ENCODE assay signal across 8 cellular contexts in genomic region chr2:148653437-148653836, GRCh38. TPM values are rescaled to one million over a fixed set of nuclear protein-coding genes. Genes with fewer than 3 reads are reported as not detected.
DNase-seq lines count a peak whose midpoint lies in the region; ATAC-seq and TF ChIP-seq lines count a peak whose summit lies in the region.

No MANE protein-coding gene starts in this region.

- H3K4me3 Mint-ChIP-seq in CD4-positive, alpha-beta T cell = peak overlapping the region; percentile 8
- peak overlapping the region; percentile 61 for H3K4me3 Mint-ChIP-seq in activated B cell treated with CpG ODN at 0.5 μM for 24 hours
- no peak overlapping the region for H3K4me3 Mint-ChIP-seq in chondrocyte (ENCODE audit: unreplicated experiment)

- POLR2A ChIA-PET in CD4-positive, alpha-beta T cell (lab: Charles Lee) = no interaction called here
- POLR2A ChIA-PET in activated B cell treated with CpG ODN at 0.5 μM for 24 hours (lab: Charles Lee) = interaction anchor here (0.8 kb wide), 1 partner anchor 10 kb away, joined by 3 read pairs; no protein-coding TSS in a partner anchor

- H3K27me3 ChIP-seq in CD4-positive, alpha-beta T cell (ENCODE audit: control insufficient read depth, insufficient read depth, low read length) = no peaks in the 10 kb centered on the region

- ATAC-seq in CD4-positive, alpha-beta T cell (ENCODE audit: poor library complexity) = no peak
- peak; percentile 80 for ATAC-seq in GM19043 (IDR thresholded peaks at IDR 0.05; ENCODE audit: low read depth, unreplicated experiment)
- ATAC-seq in HG03025 (IDR thresholded peaks at IDR 0.05; ENCODE audit: low FRiP score, unreplicated experiment) = peak; percentile 90
- ATAC-seq in activated B cell treated with CpG ODN at 0.5 μM for 24 hours (ENCODE audit: low read depth) = peak; percentile 82

- H3K27me3 Mint-ChIP-seq in CD4-positive, alpha-beta T cell = no peaks in the 10 kb centered on the region
- H3K27me3 Mint-ChIP-seq in activated B cell treated with CpG ODN at 0.5 μM for 24 hours = no peaks in the 10 kb centered on the region
- H3K27me3 Mint-ChIP-seq in chondrocyte (ENCODE audit: low read depth) = no peaks in the 10 kb centered on the region

- H3K27ac ChIP-seq in CD4-positive, alpha-beta T cell (ENCODE audit: low read depth, low read length) = no peak overlapping the region

- intact Hi-C loops in CD4-positive, alpha-beta T cell (cut with DNase I, micrococcal nuclease) = no loop called here
- intact Hi-C loops in activated B cell treated with CpG ODN at 0.5 μM for 24 hours (cut with micrococcal nuclease) = loop anchor here (1.0 to 2.0 kb wide), 2 partner anchors 8 to 13 kb away; no protein-coding TSS in a partner anchor

- DNase-seq in CD4-positive, alpha-beta T cell = no peak
- DNase-seq in activated B cell treated with CpG ODN at 0.5 μM for 24 hours (no peak), globus pallidus (ENCODE audit: low spot score) (no peak), NCI-H526 (lab: John Stamatoyannopoulos, UW) (no peak), chondrocyte (ENCODE audit: low spot score) (no peak), SK-N-DZ (ENCODE audit: low spot score) (no peak)

- CTCF ChIA-PET in CD4-positive, alpha-beta T cell (lab: Charles Lee) = no interaction called here
- CTCF ChIA-PET in activated B cell treated with CpG ODN at 0.5 μM for 24 hours (lab: Charles Lee) = interaction anchor here (1.3 kb wide), 1 partner anchor 8 kb away, joined by 4 read pairs; no protein-coding TSS in a partner anchor

- H3K9me3 ChIP-seq in CD4-positive, alpha-beta T cell (ENCODE audit: control insufficient read depth, low read length) = no peaks in the 10 kb centered on the region

- peaks cover 5% of the 10 kb centered on the region for H3K36me3 Mint-ChIP-seq in CD4-positive, alpha-beta T cell (ENCODE audit: low read depth)
- H3K36me3 Mint-ChIP-seq in activated B cell treated with CpG ODN at 0.5 μM for 24 hours (ENCODE audit: low read depth) (peaks cover 7% of the 10 kb centered on the region), chondrocyte (ENCODE audit: low read depth) (no peaks in the 10 kb centered on the region)

- no peak for TF ChIP-seq CTCF in CD4-positive, alpha-beta T cell (IDR thresholded peaks at IDR 0.05)
- TF ChIP-seq CTCF in activated B cell treated with CpG ODN at 0.5 μM for 24 hours (IDR thresholded peaks at IDR 0.05) (no peak), chondrocyte (IDR thresholded peaks at IDR 0.05) (no peak)

- no peak overlapping the region for H3K27ac Mint-ChIP-seq in CD4-positive, alpha-beta T cell
- peak overlapping the region; percentile 41 for H3K27ac Mint-ChIP-seq in activated B cell treated with CpG ODN at 0.5 μM for 24 hours
- H3K27ac Mint-ChIP-seq in chondrocyte (ENCODE audit: unreplicated experiment) = no peak overlapping the region

- H3K9me3 Mint-ChIP-seq in CD4-positive, alpha-beta T cell = no peaks in the 10 kb centered on the region
- no peaks in the 10 kb centered on the region for H3K9me3 Mint-ChIP-seq in activated B cell treated with CpG ODN at 0.5 μM for 24 hours
- no peaks in the 10 kb centered on the region for H3K9me3 Mint-ChIP-seq in chondrocyte (ENCODE audit: low read depth)

- H3K4me1 Mint-ChIP-seq in CD4-positive, alpha-beta T cell (ENCODE audit: low read depth) = peaks cover 99% of the 10 kb centered on the region
- H3K4me1 Mint-ChIP-seq in activated B cell treated with CpG ODN at 0.5 μM for 24 hours = peaks cover 89% of the 10 kb centered on the region
- peaks cover 61% of the 10 kb centered on the region for H3K4me1 Mint-ChIP-seq in chondrocyte (ENCODE audit: low read depth)

RNA-seq across cellular contexts. Expression of gene EPC2, which starts 8.9 kb away (rescaled TPM):
- total RNA-seq in CD4-positive, alpha-beta T cell = 10 to 100 TPM; 79.6 to 85.5 TPM
- 52.1 and 52.6 TPM in 2 replicates for total RNA-seq in activated B cell treated with CpG ODN at 0.5 μM for 24 hours
- total RNA-seq in chondrocyte = 23.2 to 29.3 TPM (median 23.8 TPM) in 3 replicates
- 10.7 and 10.9 TPM in 2 replicates for polyA plus RNA-seq in SK-N-DZ (2014; cell fraction: cytosol; rRNA removed)
- polyA plus RNA-seq in SK-N-DZ (2014; cell fraction: nucleus; rRNA removed) = 4.9 and 10.0 TPM in 2 replicates
